In genomic region chr11:76630600-76630999, GRCh38 we compare ENCODE assay signal across 14 cellular contexts. TPM values are rescaled to one million over a fixed set of nuclear protein-coding genes. Genes with fewer than 3 reads are reported as not detected.
A peak's percentile ranks its signal among the peaks of the same experiment; 100 is the strongest.
DNase-seq lines count a peak whose midpoint lies in the region; ATAC-seq and TF ChIP-seq lines count a peak whose summit lies in the region.
"Had no signal": no experiment of that assay in that cellular context is flagged by ENCODE, and none has a peak within 500 bp of the region (broad histone marks: within the 10 kb centered on the region; RNA-seq: fewer than 3 reads in every experiment).

No MANE protein-coding gene starts in this region.

- no peaks in the 10 kb centered on the region for H4K20me1 ChIP-seq in neural progenitor cell (ENCODE audit: low read depth)

- H3K4me1 ChIP-seq in neural progenitor cell (no peaks in the 10 kb centered on the region), aorta (ENCODE audit: control insufficient read depth in 1 of 2, insufficient read depth in 2 of 2, low read length in 2 of 2) (no peaks in the 10 kb centered on the region)
- H3K4me1 ChIP-seq in CD8-positive, alpha-beta memory T cell (ENCODE audit: insufficient read depth, low read length) = no peaks in the 10 kb centered on the region
- H3K4me1 ChIP-seq: BE2C had no signal

- CTCF ChIA-PET in CD8-positive, alpha-beta memory T cell (lab: Charles Lee) = interaction anchor here (1.1 kb wide), 1 partner anchor 63 kb away, joined by 3 read pairs; no protein-coding TSS in a partner anchor

- no peaks in the 10 kb centered on the region for H3F3A ChIP-seq in neural progenitor cell (ENCODE audit: low read depth)

- H3K79me2 ChIP-seq in neural progenitor cell (ENCODE audit: low read depth) = no peaks in the 10 kb centered on the region

- no peak for DNase-seq in natural killer cell treated with Interleukin-12 subunit alpha and Interleukin-12 subunit beta and Interleukin-15 and Interleukin-18, amount 100 ng/mL, for 72 hours (ENCODE audit: low spot score)
- DNase-seq in natural killer cell (no peak), neural progenitor cell (ENCODE audit: low spot score) (no peak), aorta (no peak), COR-L47 (lab: John Stamatoyannopoulos, UW) (no peak), H7 (no peak)
- no peak for DNase-seq in CD8-positive, alpha-beta memory T cell
- DNase-seq: activated CD4-positive, alpha-beta T cell treated with anti-CD3 and anti-CD28 coated beads, Interleukin-2, amount 50 U/mL, for 4 hours; BE2C; NCI-H187; NK-92 treated with Interleukin-12 subunit alpha and Interleukin-12 subunit beta, amount 100 ng/mL, for 24 hours had no signal

- no peaks in the 10 kb centered on the region for H3K9me3 Mint-ChIP-seq in natural killer cell treated with Interleukin-12 subunit alpha and Interleukin-12 subunit beta and Interleukin-15 and Interleukin-18, amount 100 ng/mL, for 72 hours
- H3K9me3 Mint-ChIP-seq in natural killer cell (no peaks in the 10 kb centered on the region), neural progenitor cell (peaks cover 3% of the 10 kb centered on the region)
- H3K9me3 Mint-ChIP-seq in dendritic cell treated with granulocyte-macrophage colony-stimulating factor and Interleukin-4, amounts not matched to agents 40 ng/mL and 50 ng/mL, for 4 days = peaks cover 5% of the 10 kb centered on the region
- peaks cover 0 to 4% (median 2%) of the 10 kb centered on the region in 5 donors for H3K9me3 Mint-ChIP-seq in CD8-positive, alpha-beta memory T cell

- peaks cover 3% of the 10 kb centered on the region for H3K36me3 Mint-ChIP-seq in natural killer cell treated with Interleukin-12 subunit alpha and Interleukin-12 subunit beta and Interleukin-15 and Interleukin-18, amount 100 ng/mL, for 72 hours
- H3K36me3 Mint-ChIP-seq in natural killer cell (no peaks in the 10 kb centered on the region), neural progenitor cell (no peaks in the 10 kb centered on the region)
- peaks cover 3% of the 10 kb centered on the region for H3K36me3 Mint-ChIP-seq in dendritic cell treated with granulocyte-macrophage colony-stimulating factor and Interleukin-4, amounts not matched to agents 40 ng/mL and 50 ng/mL, for 4 days (ENCODE audit: low read depth)
- H3K36me3 Mint-ChIP-seq in CD8-positive, alpha-beta memory T cell = peaks cover 0 to 1% (median 0%) of the 10 kb centered on the region in 3 donors

- H3K27me3 ChIP-seq in neural progenitor cell (no peaks in the 10 kb centered on the region), aorta (ENCODE audit: control insufficient read depth in 1 of 2, insufficient read depth in 2 of 2, low read length in 1 of 2) (no peaks in the 10 kb centered on the region), H7 (ENCODE audit: control insufficient read depth, insufficient read depth, low read length) (no peaks in the 10 kb centered on the region)
- H3K27me3 ChIP-seq in CD8-positive, alpha-beta memory T cell (ENCODE audit: insufficient read depth, low read length, poor library complexity, severe bottlenecking) = no peaks in the 10 kb centered on the region
- H3K27me3 ChIP-seq: BE2C had no signal

- peak overlapping the region; percentile 33 for H3K4me3 Mint-ChIP-seq in natural killer cell treated with Interleukin-12 subunit alpha and Interleukin-12 subunit beta and Interleukin-15 and Interleukin-18, amount 100 ng/mL, for 72 hours
- no peak overlapping the region for H3K4me3 Mint-ChIP-seq in natural killer cell
- H3K4me3 Mint-ChIP-seq in dendritic cell treated with granulocyte-macrophage colony-stimulating factor and Interleukin-4, amounts not matched to agents 40 ng/mL and 50 ng/mL, for 4 days = no peak overlapping the region
- H3K4me3 Mint-ChIP-seq in neural progenitor cell = no peak overlapping the region
- no peak overlapping the region for H3K4me3 Mint-ChIP-seq in CD8-positive, alpha-beta memory T cell

- H3K4me3 ChIP-seq in neural progenitor cell = no peak overlapping the region
- no peak overlapping the region for H3K4me3 ChIP-seq in aorta (ENCODE audit: low read length in 2 of 2)
- no peak overlapping the region for H3K4me3 ChIP-seq in H7 (ENCODE audit: insufficient read depth, low read depth, low read length)
- no peak overlapping the region for H3K4me3 ChIP-seq in CD8-positive, alpha-beta memory T cell (ENCODE audit: low read length)

- WGBS in aorta, 2 donors = 10 to 14% methylated on average over 3 of the region's 3 CpGs

- peak overlapping the region in 1 of 2 donors; percentile 38 for H3K27ac Mint-ChIP-seq in natural killer cell treated with Interleukin-12 subunit alpha and Interleukin-12 subunit beta and Interleukin-15 and Interleukin-18, amount 100 ng/mL, for 72 hours
- H3K27ac Mint-ChIP-seq in natural killer cell (peak overlapping the region in 1 of 2 donors; percentile 88), neural progenitor cell (peak overlapping the region; percentile 7)
- peak overlapping the region; percentile 98 for H3K27ac Mint-ChIP-seq in dendritic cell treated with granulocyte-macrophage colony-stimulating factor and Interleukin-4, amounts not matched to agents 40 ng/mL and 50 ng/mL, for 4 days
- peak overlapping the region in 1 of 8 donors; percentile 12 for H3K27ac Mint-ChIP-seq in CD8-positive, alpha-beta memory T cell

- TF ChIP-seq CTCF in natural killer cell (IDR thresholded peaks at IDR 0.05) (no peak), neural progenitor cell (IDR thresholded peaks at IDR 0.05) (no peak)

- H3K27ac ChIP-seq in neural progenitor cell (no peak overlapping the region), aorta (ENCODE audit: low read depth in 1 of 2, low read length in 2 of 2) (peak overlapping the region in 1 of 2 donors; percentile 41)
- no peak overlapping the region for H3K27ac ChIP-seq in CD8-positive, alpha-beta memory T cell (ENCODE audit: low read depth, low read length)
- H3K27ac ChIP-seq: epithelial cell of prostate had no signal

- no peaks in the 10 kb centered on the region for H3K9me3 ChIP-seq in neural progenitor cell (ENCODE audit: low read depth)
- no peaks in the 10 kb centered on the region for H3K9me3 ChIP-seq in aorta (ENCODE audit: control insufficient read depth, low read length)
- H3K9me3 ChIP-seq in CD8-positive, alpha-beta memory T cell (ENCODE audit: low read length) = no peaks in the 10 kb centered on the region
- H3K9me3 ChIP-seq: BE2C had no signal

- peak overlapping the region; percentile 68 for H2AFZ ChIP-seq in neural progenitor cell (replicated peaks)

- peaks cover 40 to 44% of the 10 kb centered on the region in 2 donors for H3K27me3 Mint-ChIP-seq in natural killer cell treated with Interleukin-12 subunit alpha and Interleukin-12 subunit beta and Interleukin-15 and Interleukin-18, amount 100 ng/mL, for 72 hours
- H3K27me3 Mint-ChIP-seq in natural killer cell (ENCODE audit: low read depth in 2 of 2) = peaks cover 28 to 44% of the 10 kb centered on the region in 2 donors
- H3K27me3 Mint-ChIP-seq in dendritic cell treated with granulocyte-macrophage colony-stimulating factor and Interleukin-4, amounts not matched to agents 40 ng/mL and 50 ng/mL, for 4 days = peaks cover 11% of the 10 kb centered on the region
- H3K27me3 Mint-ChIP-seq in neural progenitor cell (ENCODE audit: insufficient read depth, low read depth) = peaks cover 9% of the 10 kb centered on the region
- peaks cover 4 to 8% of the 10 kb centered on the region in 2 donors for H3K27me3 Mint-ChIP-seq in CD8-positive, alpha-beta memory T cell

- POLR2A ChIA-PET in CD8-positive, alpha-beta memory T cell (lab: Charles Lee) = no interaction called here

- ATAC-seq in natural killer cell treated with Interleukin-12 subunit alpha and Interleukin-12 subunit beta and Interleukin-15 and Interleukin-18, amount 100 ng/mL, for 72 hours = no peak
- ATAC-seq in natural killer cell = no peak
- peak; percentile 21 for ATAC-seq in aorta (ENCODE audit: low FRiP score)

- H3K36me3 ChIP-seq in neural progenitor cell (no peaks in the 10 kb centered on the region), aorta (ENCODE audit: control insufficient read depth in 1 of 2, insufficient read depth in 2 of 2, low read length in 1 of 2) (no peaks in the 10 kb centered on the region), H7 (replicated peaks; ENCODE audit: control insufficient read depth, insufficient read depth, low read length) (no peaks in the 10 kb centered on the region)
- no peaks in the 10 kb centered on the region for H3K36me3 ChIP-seq in CD8-positive, alpha-beta memory T cell (ENCODE audit: insufficient read depth, low read length)
- H3K36me3 ChIP-seq: BE2C had no signal

- H3K4me1 Mint-ChIP-seq in natural killer cell treated with Interleukin-12 subunit alpha and Interleukin-12 subunit beta and Interleukin-15 and Interleukin-18, amount 100 ng/mL, for 72 hours (ENCODE audit: low read depth in 2 of 2) = peaks cover 29 to 38% of the 10 kb centered on the region in 2 donors
- H3K4me1 Mint-ChIP-seq in natural killer cell (peaks cover 23 to 34% of the 10 kb centered on the region in 2 donors), neural progenitor cell (peaks cover 5% of the 10 kb centered on the region)
- peaks cover 60% of the 10 kb centered on the region for H3K4me1 Mint-ChIP-seq in dendritic cell treated with granulocyte-macrophage colony-stimulating factor and Interleukin-4, amounts not matched to agents 40 ng/mL and 50 ng/mL, for 4 days (ENCODE audit: low read depth)
- peaks cover 24 to 29% (median 26%) of the 10 kb centered on the region in 3 donors for H3K4me1 Mint-ChIP-seq in CD8-positive, alpha-beta memory T cell

- H3K4me2 ChIP-seq in neural progenitor cell = no peak overlapping the region

- intact Hi-C loops in natural killer cell (cut with micrococcal nuclease) = no loop called here
- intact Hi-C loops in dendritic cell treated with granulocyte-macrophage colony-stimulating factor and Interleukin-4, amounts not matched to agents 40 ng/mL and 50 ng/mL, for 4 days (cut with micrococcal nuclease) = loop anchor here (2.0 to 5.0 kb wide), 2 partner anchors 40 to 43 kb away; partner anchors contain the start of gene LRRC32
- intact Hi-C loops in aorta (cut with DNase I) = no loop called here

- H3K9ac ChIP-seq in neural progenitor cell = no peak overlapping the region

RNA-seq across cellular contexts. Expression of gene LRRC32, which starts 39.9 kb away (rescaled TPM):
- total RNA-seq in natural killer cell treated with Interleukin-12 subunit alpha and Interleukin-12 subunit beta and Interleukin-15 and Interleukin-18, amount 100 ng/mL, for 72 hours = under 1 TPM in 1 of 2 donors, not detected in 1; 0.08 TPM
- total RNA-seq in natural killer cell (1 to 10 TPM in 2 of 3 donors, under 1 TPM in 1; 0.14 to 1.4 (median 1.4) TPM), neural progenitor cell (ENCODE audit: low replicate concordance) (0.21 and 1.1 TPM in 2 replicates), aorta (100 to 1,000 TPM; 130 to 174 TPM)
- 100 to 1,000 TPM in 1 of 2 donors, 10 to 100 TPM in 1; 38.8 to 121 TPM for polyA plus RNA-seq in aorta
- total RNA-seq in H7 (2014; rRNA removed; shearing (Covaris generic)) = 0.63 and 0.94 TPM in 2 replicates
- 1 to 10 TPM; 1.5 to 2.8 TPM for total RNA-seq in CD8-positive, alpha-beta memory T cell
- polyA plus RNA-seq in CD8-positive, alpha-beta memory T cell = 0.06 TPM
- total RNA-seq: G401 had no signal

Comparison
In these comparisons a context has a peak if more than half of its experiments do, and no peak if none do; other contexts are left out.
1. RNA of gene LRRC32, which starts 39.9 kb away (total RNA-seq): 130 to 174 TPM in aorta; 1.5 to 2.8 TPM in CD8-positive, alpha-beta memory T cell, 0.14 to 1.4 TPM in natural killer cell, 0.63 to 0.94 TPM in H7, 0.21 to 1.1 TPM in neural progenitor cell and 0.08 TPM in natural killer cell treated with Interleukin-12 subunit alpha and Interleukin-12 subunit beta and Interleukin-15 and Interleukin-18, amount 100 ng/mL, for 72 hours; every median in the first group is over 10 times any median in the second.